ENCODE assay signal across 7 cellular contexts in the genomic region with DNA sequence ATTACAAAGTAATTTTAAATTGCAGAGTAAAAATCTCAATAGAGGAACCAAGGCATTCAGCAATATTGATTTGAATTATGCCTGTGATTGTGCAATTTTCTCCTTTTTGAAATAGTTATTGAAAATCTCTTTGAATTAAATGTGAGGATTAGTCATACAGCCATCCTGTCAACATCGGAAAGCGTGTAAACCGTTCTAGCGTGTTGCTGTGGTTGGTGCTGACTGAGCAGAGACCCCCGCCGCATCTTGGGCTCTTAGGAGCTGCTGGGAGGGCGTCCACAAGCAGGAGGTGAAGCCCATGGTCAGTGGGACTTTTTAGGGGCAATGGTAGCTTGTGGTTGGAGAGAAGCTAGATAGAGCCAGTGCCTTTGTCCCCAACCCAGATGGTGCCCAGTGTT.
DNase-seq lines count a peak whose midpoint lies in the region; TF ChIP-seq lines count a peak whose summit lies in the region.
"Not testable (repeated sequence)": the region's sequence is repeated elsewhere in the genome, so short reads cannot be mapped to it uniquely, and the experiment has no call there.

No MANE protein-coding gene starts in this region.

- not testable (repeated sequence) for H3K18ac ChIP-seq in trophoblast cell (ENCODE audit: low read length)

- not testable (repeated sequence) for H3K79me1 ChIP-seq in trophoblast cell (ENCODE audit: low read length)

- H3K27me3 ChIP-seq in CD4-positive, alpha-beta memory T cell (ENCODE audit: insufficient read depth, low read length); dorsolateral prefrontal cortex; iPS-20b (ENCODE audit: insufficient read depth, low read length); trophoblast cell (ENCODE audit: insufficient read depth, low read length): not testable (repeated sequence)

- peak overlapping the region in 1 of 7 donors; percentile 55 for H3K27ac Mint-ChIP-seq in CD4-positive, alpha-beta memory T cell
- H3K27ac Mint-ChIP-seq in T-helper 2 cell treated with Interferon-gamma antibody and Interleukin-4, amounts not matched to agents 5 μg/mL and 100 μg/mL, for 36 hours; activated naive CD4-positive, alpha-beta T cell treated with anti-CD3 and anti-CD28 coated beads for 36 hours: not testable (repeated sequence)

- not testable (repeated sequence) for H3K14ac ChIP-seq in trophoblast cell (ENCODE audit: low read length)

- not testable (repeated sequence) for H3K23ac ChIP-seq in trophoblast cell (ENCODE audit: low read length)

- WGBS in trophoblast cell (ENCODE audit: extremely low coverage, insufficient coverage, insufficient read length), result no CpG with 5 or more reads among the region's 7 CpGs

- H4K91ac ChIP-seq in trophoblast cell (ENCODE audit: low read depth, low read length), result not testable (repeated sequence)

- H2BK12ac ChIP-seq in trophoblast cell (ENCODE audit: low read length), result not testable (repeated sequence)

- H2BK120ac ChIP-seq in trophoblast cell (ENCODE audit: insufficient read depth, low read length, poor library complexity), result not testable (repeated sequence)

- not testable (repeated sequence) for H4K8ac ChIP-seq in trophoblast cell (ENCODE audit: low read depth, low read length)

- H3K9me3 Mint-ChIP-seq in CD4-positive, alpha-beta memory T cell; T-helper 2 cell treated with Interferon-gamma antibody and Interleukin-4, amounts not matched to agents 5 μg/mL and 100 μg/mL, for 36 hours; activated naive CD4-positive, alpha-beta T cell treated with anti-CD3 and anti-CD28 coated beads for 36 hours: not testable (repeated sequence)

- H3K4me2 ChIP-seq in trophoblast cell (ENCODE audit: low read length), result not testable (repeated sequence)

- H3K79me2 ChIP-seq in trophoblast cell (ENCODE audit: control insufficient read depth, insufficient read depth, low read length, poor library complexity), result not testable (repeated sequence)

- not testable (repeated sequence) for H3K9me3 ChIP-seq in CD4-positive, alpha-beta memory T cell (ENCODE audit: control insufficient read depth in 1 of 2, low read length in 2 of 2); iPS-20b (ENCODE audit: insufficient read depth, low read depth, low read length); trophoblast cell (ENCODE audit: insufficient read depth, low read depth, low read length)

- H2BK5ac ChIP-seq in trophoblast cell (ENCODE audit: low read depth, low read length, poor library complexity), result not testable (repeated sequence)

- H3K4me1 ChIP-seq in CD4-positive, alpha-beta memory T cell (ENCODE audit: insufficient read depth, low read length); iPS-20b (ENCODE audit: insufficient read depth, low read length); trophoblast cell (ENCODE audit: control insufficient read depth in 1 of 2, insufficient read depth in 2 of 2, low read length in 2 of 2): not testable (repeated sequence)

- intact Hi-C loops in CD4-positive, alpha-beta memory T cell (cut with micrococcal nuclease); dorsolateral prefrontal cortex (cut with DNase I): not testable (repeated sequence)
- intact Hi-C loops in activated naive CD4-positive, alpha-beta T cell treated with anti-CD3 and anti-CD28 coated beads for 36 hours (cut with micrococcal nuclease), result loop anchor here (10.0 kb wide), 2 partner anchors 104 to 384 kb away; partner anchors contain the start of gene XXYLT1

- DNase-seq in CD4-positive, alpha-beta memory T cell, result peak in 1 of 5 donors; percentile 11
- not testable (repeated sequence) for DNase-seq in LNCaP clone FGC (ENCODE audit: low read depth); T-helper 2 cell treated with Interferon-gamma antibody and Interleukin-4, amounts not matched to agents 5 μg/mL and 100 μg/mL, for 36 hours (ENCODE audit: low spot score); activated naive CD4-positive, alpha-beta T cell treated with anti-CD3 and anti-CD28 coated beads for 36 hours; dorsolateral prefrontal cortex; trophoblast cell

- not testable (repeated sequence) for H2AK5ac ChIP-seq in trophoblast cell (ENCODE audit: low read length)

- not testable (repeated sequence) for H3K9ac ChIP-seq in iPS-20b (ENCODE audit: low read depth, low read length); trophoblast cell (ENCODE audit: low read length)

- not testable (repeated sequence) for H3K27me3 Mint-ChIP-seq in CD4-positive, alpha-beta memory T cell; T-helper 2 cell treated with Interferon-gamma antibody and Interleukin-4, amounts not matched to agents 5 μg/mL and 100 μg/mL, for 36 hours (ENCODE audit: low read depth); activated naive CD4-positive, alpha-beta T cell treated with anti-CD3 and anti-CD28 coated beads for 36 hours (ENCODE audit: low read depth)

- H4K12ac ChIP-seq in trophoblast cell (ENCODE audit: low read depth, low read length), result not testable (repeated sequence)

- peak overlapping the region in 6 of 8 donors; percentile 21 to 64 (median 52) for H3K4me3 Mint-ChIP-seq in CD4-positive, alpha-beta memory T cell
- H3K4me3 Mint-ChIP-seq in T-helper 2 cell treated with Interferon-gamma antibody and Interleukin-4, amounts not matched to agents 5 μg/mL and 100 μg/mL, for 36 hours, result peak overlapping the region; percentile 76
- peak overlapping the region; percentile 15 for H3K4me3 Mint-ChIP-seq in activated naive CD4-positive, alpha-beta T cell treated with anti-CD3 and anti-CD28 coated beads for 36 hours

- H3K36me3 Mint-ChIP-seq in CD4-positive, alpha-beta memory T cell; T-helper 2 cell treated with Interferon-gamma antibody and Interleukin-4, amounts not matched to agents 5 μg/mL and 100 μg/mL, for 36 hours (ENCODE audit: low read depth); activated naive CD4-positive, alpha-beta T cell treated with anti-CD3 and anti-CD28 coated beads for 36 hours (ENCODE audit: low read depth): not testable (repeated sequence)

- CTCF ChIA-PET in CD4-positive, alpha-beta memory T cell (lab: Charles Lee; ENCODE audit: partially characterized antibody); activated naive CD4-positive, alpha-beta T cell treated with anti-CD3 and anti-CD28 coated beads for 36 hours (lab: Charles Lee): not testable (repeated sequence)

- TF ChIP-seq CTCF in LNCaP clone FGC (IDR thresholded peaks at IDR 0.05; ENCODE audit: control insufficient read depth, extremely low read depth, insufficient read depth); dorsolateral prefrontal cortex (IDR thresholded peaks at IDR 0.05 in 54 of 56, conservative IDR thresholded peaks at IDR 0.05 in 2 of 56; ENCODE audit: low read depth in 1 of 56, partially characterized antibody in 56 of 56): not testable (repeated sequence)

- peaks cover 0 to 11% (median 5%) of the 10 kb centered on the region in 4 donors for H3K4me1 Mint-ChIP-seq in CD4-positive, alpha-beta memory T cell
- not testable (repeated sequence) for H3K4me1 Mint-ChIP-seq in T-helper 2 cell treated with Interferon-gamma antibody and Interleukin-4, amounts not matched to agents 5 μg/mL and 100 μg/mL, for 36 hours (ENCODE audit: low read depth); activated naive CD4-positive, alpha-beta T cell treated with anti-CD3 and anti-CD28 coated beads for 36 hours (ENCODE audit: low read depth)

- not testable (repeated sequence) for H3K4me3 ChIP-seq in CD4-positive, alpha-beta memory T cell (ENCODE audit: low read length in 2 of 2); trophoblast cell (ENCODE audit: low read depth, low read length)
- H3K4me3 ChIP-seq in LNCaP clone FGC (ENCODE audit: low read depth, low read length) (peak overlapping the region; percentile 58), dorsolateral prefrontal cortex (peak overlapping the region in 39 of 59 donors; percentile 13 to 79 (median 66)), iPS-20b (ENCODE audit: low read length) (peak overlapping the region; percentile 46; the same call in 1 of the 2 replicates)

- POLR2A ChIA-PET in CD4-positive, alpha-beta memory T cell (lab: Charles Lee; ENCODE audit: partially characterized antibody), result not testable (repeated sequence)

- H3K4ac ChIP-seq in trophoblast cell (ENCODE audit: low read depth, low read length), result peak overlapping the region; percentile 75

- not testable (repeated sequence) for H2AFZ ChIP-seq in trophoblast cell (ENCODE audit: insufficient read depth, low read length, poor library complexity)

- not testable (repeated sequence) for H3K27ac ChIP-seq in CD4-positive, alpha-beta memory T cell (ENCODE audit: low read depth, low read length); dorsolateral prefrontal cortex; iPS-20b (ENCODE audit: low read length); trophoblast cell (ENCODE audit: low read depth, low read length)

- not testable (repeated sequence) for H3K36me3 ChIP-seq in CD4-positive, alpha-beta memory T cell (ENCODE audit: insufficient read depth, low read length); iPS-20b (ENCODE audit: insufficient read depth, low read depth, low read length); trophoblast cell (ENCODE audit: control insufficient read depth in 1 of 2, insufficient read depth in 2 of 2, low read length in 2 of 2)

Comparison
In these comparisons a context has a peak if more than half of its experiments do, and no peak if none do; other contexts are left out.
1. H3K4me3 Mint-ChIP-seq: peak in every context shown above with its lines; median percentile 76 in T-helper 2 cell treated with Interferon-gamma antibody and Interleukin-4, amounts not matched to agents 5 μg/mL and 100 μg/mL, for 36 hours; 52 in CD4-positive, alpha-beta memory T cell; 15 in activated naive CD4-positive, alpha-beta T cell treated with anti-CD3 and anti-CD28 coated beads for 36 hours.